ENCODE assay signal across 20 cellular contexts in genomic region chrX:86805241-86805640, GRCh38.
"Had no signal": no experiment of that assay in that cellular context is flagged by ENCODE, and none has a peak within 500 bp of the region (broad histone marks: within the 10 kb centered on the region; RNA-seq: fewer than 3 reads in every experiment).

No MANE protein-coding gene starts in this region.

- DNase-seq: hypothalamus; islet precursor cell; left ventricle myocardium inferior; midbrain; mucosa of descending colon; naive thymus-derived CD4-positive, alpha-beta T cell; pancreas; retina; right cardiac atrium; stimulated activated CD4-positive, alpha-beta T cell treated with anti-CD3 and anti-CD28 coated beads, Interleukin-4, amount 100 ng/mL, for 24 hours; stimulated activated naive CD4-positive, alpha-beta T cell; tibial artery; uterus had no signal

- H3K27me3 ChIP-seq: suprapubic skin, tibial artery, uterus had no signal

- H3K27ac ChIP-seq: left ventricle myocardium inferior, pancreas, prostate gland, skin epidermis, suprapubic skin, thoracic aorta, tibial artery, uterus had no signal

- H3K36me3 ChIP-seq: left ventricle myocardium inferior, pancreas, prostate gland, suprapubic skin, thoracic aorta, tibial artery, uterus had no signal

- H3K4me3 ChIP-seq: left ventricle myocardium inferior, lung, mucosa of descending colon, pancreas, prostate gland, skin epidermis, suprapubic skin, thoracic aorta, tibial artery, uterus had no signal

- H3K9me3 ChIP-seq: left ventricle myocardium inferior, pancreas, prostate gland, suprapubic skin, thoracic aorta, uterus had no signal

- H3K4me1 ChIP-seq: left ventricle myocardium inferior, pancreas, prostate gland, suprapubic skin, tibial artery, uterus had no signal

- ATAC-seq: mucosa of descending colon; naive thymus-derived CD4-positive, alpha-beta T cell; pancreas; right cardiac atrium; sciatic nerve; stimulated activated effector memory CD8-positive, alpha-beta T cell treated with anti-CD3 and anti-CD28 coated beads, Interleukin-12 subunit alpha, Interleukin-12 subunit beta, amount 100 ng/mL, for 72 hours had no signal
